In the genomic region with DNA sequence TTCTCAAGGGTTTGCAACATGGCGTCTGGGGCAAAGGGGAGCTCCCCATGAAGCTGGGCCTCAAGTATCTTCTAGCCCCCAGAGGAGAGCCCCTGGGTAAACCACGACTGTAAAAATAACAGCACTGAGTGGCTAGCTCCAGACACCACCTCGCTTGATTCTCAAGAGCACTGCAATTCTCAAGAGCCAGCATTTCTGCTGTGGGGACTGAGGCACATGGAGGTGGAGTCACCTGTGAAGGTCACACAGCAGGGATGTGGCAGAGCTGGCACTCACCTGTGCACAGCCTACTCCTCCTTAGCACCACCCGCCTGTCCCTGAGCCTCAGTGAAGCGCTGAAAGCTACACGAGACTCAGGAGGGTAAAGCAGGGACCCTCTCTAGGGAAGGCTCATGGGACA, we compare ENCODE assay signal across 25 cellular contexts. TPM values are rescaled to one million over a fixed set of nuclear protein-coding genes. Genes with fewer than 3 reads are reported as not detected.
"Had no signal": no experiment of that assay in that cellular context is flagged by ENCODE, and none has a peak within 500 bp of the region (broad histone marks: within the 10 kb centered on the region; RNA-seq: fewer than 3 reads in every experiment).

No MANE protein-coding gene starts in this region.

- H3K27ac Mint-ChIP-seq: activated naive CD4-positive, alpha-beta T cell treated with anti-CD3 and anti-CD28 coated beads, Interleukin-2, amount 50 U/mL, for 72 hours; activated T-helper 17 cell treated with anti-CD3 and anti-CD28 coated beads, Interleukin-2, amount 50 U/mL, for 72 hours; T-cell; T-helper 2 cell treated with Interferon-gamma antibody and Interleukin-4, amounts not matched to agents 5 μg/mL and 100 μg/mL, for 36 hours had no signal

- H3K27ac ChIP-seq: esophagus squamous epithelium, sigmoid colon, upper lobe of right lung, WERI-Rb-1 had no signal

- ATAC-seq: activated naive CD4-positive, alpha-beta T cell treated with anti-CD3 and anti-CD28 coated beads, Interleukin-2, amount 50 U/mL, for 72 hours; activated T-helper 17 cell treated with anti-CD3 and anti-CD28 coated beads, Interleukin-2, amount 50 U/mL, for 72 hours; stimulated activated naive B cell treated with anti-CD40 and anti-IgM and Interleukin-4, amounts not matched to agents 10 μg/mL and 1 μg/mL and 100 μg/mL, for 72 hours; upper lobe of right lung had no signal

- H3K27me3 Mint-ChIP-seq: activated T-cell treated with anti-CD3 and anti-CD28 coated beads, Interleukin-2, amount 50 U/mL, for 24 hours; activated T-helper 17 cell treated with anti-CD3 and anti-CD28 coated beads, Interleukin-2, amount 50 U/mL, for 72 hours; central memory CD8-positive, alpha-beta T cell; stimulated activated naive B cell treated with anti-CD40 and anti-IgM and Interleukin-4, amounts not matched to agents 10 μg/mL and 1 μg/mL and 100 μg/mL, for 72 hours; T-cell had no signal

- H3K4me3 Mint-ChIP-seq: activated T-cell treated with anti-CD3 and anti-CD28 coated beads, Interleukin-2, amount 50 U/mL, for 24 hours; activated T-helper 17 cell treated with anti-CD3 and anti-CD28 coated beads, Interleukin-2, amount 50 U/mL, for 72 hours; central memory CD8-positive, alpha-beta T cell; endodermal cell; stimulated activated naive B cell treated with anti-CD40 and anti-IgM and Interleukin-4, amounts not matched to agents 10 μg/mL and 1 μg/mL and 100 μg/mL, for 72 hours; T-cell; T-helper 2 cell treated with Interferon-gamma antibody and Interleukin-4, amounts not matched to agents 5 μg/mL and 100 μg/mL, for 36 hours had no signal

- H3K36me3 ChIP-seq: upper lobe of right lung had no signal

- H3K36me3 Mint-ChIP-seq: activated naive CD4-positive, alpha-beta T cell treated with anti-CD3 and anti-CD28 coated beads, Interleukin-2, amount 50 U/mL, for 72 hours had no signal

- H3K9me3 ChIP-seq: adrenal gland, esophagus squamous epithelium, gastrocnemius medialis, sigmoid colon, upper lobe of right lung had no signal

- H3K9me3 Mint-ChIP-seq: activated naive CD4-positive, alpha-beta T cell treated with anti-CD3 and anti-CD28 coated beads, Interleukin-2, amount 50 U/mL, for 72 hours; activated T-cell treated with anti-CD3 and anti-CD28 coated beads, Interleukin-2, amount 50 U/mL, for 24 hours; activated T-helper 17 cell treated with anti-CD3 and anti-CD28 coated beads, Interleukin-2, amount 50 U/mL, for 72 hours; central memory CD8-positive, alpha-beta T cell; endodermal cell; stimulated activated naive B cell treated with anti-CD40 and anti-IgM and Interleukin-4, amounts not matched to agents 10 μg/mL and 1 μg/mL and 100 μg/mL, for 72 hours; T-cell; T-helper 2 cell treated with Interferon-gamma antibody and Interleukin-4, amounts not matched to agents 5 μg/mL and 100 μg/mL, for 36 hours had no signal

- H3K27me3 ChIP-seq: adrenal gland, esophagus squamous epithelium, gastrocnemius medialis, sigmoid colon, upper lobe of right lung had no signal

- H3K4me3 ChIP-seq: adrenal gland, esophagus squamous epithelium, gastrocnemius medialis, sigmoid colon, upper lobe of right lung had no signal

- DNase-seq: activated CD4-positive, alpha-beta T cell treated with anti-CD3 and anti-CD28 coated beads for 1 hour; activated CD8-positive, alpha-beta memory T cell treated with anti-CD3 and anti-CD28 coated beads, Interleukin-2, amount 50 U/mL, for 4 hours; activated T-cell treated with anti-CD3 and anti-CD28 coated beads, Interleukin-2, amount 50 U/mL, for 24 hours; adrenal gland; endodermal cell; esophagus squamous epithelium; gastrocnemius medialis; hippocampal formation; left cardiac atrium; mesenchymal stem cell; occipital lobe; sigmoid colon; stimulated activated CD4-positive, alpha-beta T cell treated with anti-CD3 and anti-CD28 coated beads, Interleukin-2, amount 100 ng/mL, for 48 hours; stimulated activated CD8-positive, alpha-beta memory T cell treated with anti-CD3 and anti-CD28 coated beads, Interleukin-4, amount 100 ng/mL, for 48 hours; stimulated activated naive B cell treated with anti-CD40 and anti-IgM and Interleukin-4, amounts not matched to agents 10 μg/mL and 1 μg/mL and 100 μg/mL, for 72 hours; T-cell; upper lobe of right lung; WERI-Rb-1 had no signal

RNA-seq across cellular contexts. Expression of a gene that starts 20.7 kb away (rescaled TPM):
- total RNA-seq: esophagus squamous epithelium, gastrocnemius medialis, mononuclear cell, sigmoid colon, upper lobe of right lung had no signal

RNA-seq across cellular contexts. Expression of a gene that starts 29.0 kb away (rescaled TPM):
- total RNA-seq: activated naive CD4-positive, alpha-beta T cell treated with anti-CD3 and anti-CD28 coated beads, Interleukin-2, amount 50 U/mL, for 72 hours; astrocyte; endodermal cell; esophagus squamous epithelium; gastrocnemius medialis; left cardiac atrium; lower leg skin; T-cell; upper lobe of right lung had no signal
